Comparison of ENCODE assay signal across 17 cellular contexts in genomic region chr15:92631721-92632120, GRCh38. TPM values are rescaled to one million over a fixed set of nuclear protein-coding genes. Genes with fewer than 3 reads are reported as not detected.
A peak's percentile ranks its signal among the peaks of the same experiment; 100 is the strongest.
DNase-seq lines count a peak whose midpoint lies in the region; ATAC-seq, FAIRE-seq and TF ChIP-seq lines count a peak whose summit lies in the region.
"Had no signal": no experiment of that assay in that cellular context is flagged by ENCODE, and none has a peak within 500 bp of the region (broad histone marks: within the 10 kb centered on the region; RNA-seq: fewer than 3 reads in every experiment).

No MANE protein-coding gene starts in this region.

- FAIRE-seq in A549 (lab: Jason Lieb, UNC): no peak
- FAIRE-seq: GM12891, keratinocyte, urothelium cell line had no signal

- H3K27ac ChIP-seq in A549 (no peak overlapping the region), OCI-LY1 (ENCODE audit: low read depth, low read length, poor library complexity, severe bottlenecking) (no peak overlapping the region), mesenchymal stem cell (ENCODE audit: low read length, poor library complexity, severe bottlenecking) (no peak overlapping the region)
- H3K27ac ChIP-seq: ovary had no signal

- H2BK120ac ChIP-seq in mesenchymal stem cell (ENCODE audit: low read depth, low read length): no peak overlapping the region

- no peak overlapping the region for H3K14ac ChIP-seq in mesenchymal stem cell (ENCODE audit: low read length in 2 of 2)

- H3K4me1 ChIP-seq in A549 (no peaks in the 10 kb centered on the region), OCI-LY1 (ENCODE audit: insufficient read depth, low read length, severe bottlenecking) (no peaks in the 10 kb centered on the region), mesenchymal stem cell (ENCODE audit: control insufficient read depth, insufficient read depth, low read depth, low read length) (no peaks in the 10 kb centered on the region)

- H4K20me1 ChIP-seq in OCI-LY1 (ENCODE audit: insufficient read depth, low read length): no peaks in the 10 kb centered on the region

- no peak for TF ChIP-seq RAD21 in A549 (conservative IDR thresholded peaks at IDR 0.05 in 1 of 2, IDR thresholded peaks at IDR 0.05 in 1 of 2)

- no peak overlapping the region for H2BK12ac ChIP-seq in mesenchymal stem cell (ENCODE audit: low read length in 2 of 2)

- H3K9me2 ChIP-seq in OCI-LY1 (ENCODE audit: low read depth, low read length): no peaks in the 10 kb centered on the region

- no peak overlapping the region for H3K9ac ChIP-seq in OCI-LY1 (ENCODE audit: low read length)
- no peak overlapping the region for H3K9ac ChIP-seq in mesenchymal stem cell (ENCODE audit: low read length)

- H2BK15ac ChIP-seq in mesenchymal stem cell (ENCODE audit: low read depth, poor library complexity, severe bottlenecking): no peak overlapping the region

- TF ChIP-seq EP300 in A549 (IDR thresholded peaks at IDR 0.05): no peak

- no peaks in the 10 kb centered on the region for H3K79me1 ChIP-seq in mesenchymal stem cell (replicated peaks; ENCODE audit: low read length, poor library complexity, severe bottlenecking)

- no peaks in the 10 kb centered on the region for H3K9me3 ChIP-seq in A549
- H3K9me3 ChIP-seq in OCI-LY1 (ENCODE audit: low read length): no peaks in the 10 kb centered on the region
- H3K9me3 ChIP-seq in mesenchymal stem cell (ENCODE audit: control insufficient read depth, low read length): no peaks in the 10 kb centered on the region
- H3K9me3 ChIP-seq: ovary had no signal

- no peaks in the 10 kb centered on the region for H3K79me2 ChIP-seq in OCI-LY1 (ENCODE audit: insufficient read depth, low read length)

- DNase-seq in A549 (ENCODE audit: low read depth in 1 of 2, low spot score in 1 of 2) (no peak), GM06990 (ENCODE audit: extremely low read depth, insufficient read length) (no peak), fibroblast of villous mesenchyme (ENCODE audit: low read depth) (no peak), mesenchymal stem cell (no peak)
- no peak for DNase-seq in effector CD8-positive, alpha-beta T cell (lab: John Stamatoyannopoulos, UW)
- DNase-seq: activated naive CD4-positive, alpha-beta T cell treated with anti-CD3 and anti-CD28 coated beads for 36 hours; cerebellar nuclear complex; COR-L47; naive thymus-derived CD4-positive, alpha-beta T cell; NCI-H1694 treated with DMSO at 0.1 percent for 48 hours; ovary had no signal

- H3K4ac ChIP-seq in mesenchymal stem cell (ENCODE audit: low read depth in 1 of 2, low read length in 2 of 2): no peak overlapping the region

- H3K4me3 ChIP-seq in A549 (no peak overlapping the region), GM06990 (replicated peaks; ENCODE audit: low read depth, low read length) (no peak overlapping the region), OCI-LY1 (ENCODE audit: low read depth, low read length, poor library complexity, severe bottlenecking) (no peak overlapping the region), fibroblast of villous mesenchyme (ENCODE audit: low read depth, low read length) (no peak overlapping the region), mesenchymal stem cell (ENCODE audit: insufficient read depth in 1 of 2, low read depth in 1 of 2, low read length in 2 of 2) (no peak overlapping the region)
- H3K4me3 ChIP-seq: ovary had no signal

- H3K23ac ChIP-seq in mesenchymal stem cell (ENCODE audit: low read length in 2 of 2): no peak overlapping the region

- no peak overlapping the region for H2AK5ac ChIP-seq in mesenchymal stem cell (ENCODE audit: low read length, severe bottlenecking)

- H2BK5ac ChIP-seq in mesenchymal stem cell (ENCODE audit: low read depth, low read length, poor library complexity, severe bottlenecking): no peak overlapping the region

- no peaks in the 10 kb centered on the region for H3F3A ChIP-seq in OCI-LY1 (ENCODE audit: insufficient read depth, low read length)

- POLR2A ChIA-PET in A549 (lab: Yijun Ruan, JAX): no interaction called here

- WGBS in A549 (ENCODE audit: missing lambda C conversion rate): 41% methylated on average over 11 of the region's 11 CpGs
- WGBS in mesenchymal stem cell: 94% methylated on average over 11 of the region's 11 CpGs

- TF ChIP-seq POLR2A in A549 (IDR thresholded peaks at IDR 0.05; ENCODE audit: low read length): no peak

- H3K36me3 ChIP-seq in GM06990 (ENCODE audit: control insufficient read depth, insufficient read depth, low read length): peaks cover 16% of the 10 kb centered on the region
- H3K36me3 ChIP-seq in OCI-LY1 (ENCODE audit: insufficient read depth, low read length): no peaks in the 10 kb centered on the region
- no peaks in the 10 kb centered on the region for H3K36me3 ChIP-seq in mesenchymal stem cell (ENCODE audit: control insufficient read depth in 1 of 2, insufficient read depth in 2 of 2, low read depth in 1 of 2, low read length in 2 of 2)
- H3K36me3 ChIP-seq: ovary had no signal

- ATAC-seq in A549 (peak; percentile 52 to 66; a peak in 4 of 6 replicates), HG02938 (IDR thresholded peaks at IDR 0.05; ENCODE audit: unreplicated experiment) (no peak)
- ATAC-seq: naive thymus-derived CD4-positive, alpha-beta T cell; sciatic nerve had no signal

- H4K91ac ChIP-seq in mesenchymal stem cell (ENCODE audit: low read length): no peak overlapping the region

- H3K18ac ChIP-seq in mesenchymal stem cell (ENCODE audit: low read depth in 1 of 2, low read length in 2 of 2): no peak overlapping the region

- no peak overlapping the region for H2AFZ ChIP-seq in OCI-LY1 (ENCODE audit: low read length)
- no peak overlapping the region for H2AFZ ChIP-seq in mesenchymal stem cell (ENCODE audit: low read depth, low read length)

- H3K27me3 ChIP-seq in GM06990 (replicated peaks; ENCODE audit: control insufficient read depth, insufficient read depth, low read length) (no peaks in the 10 kb centered on the region), OCI-LY1 (ENCODE audit: insufficient read depth, low read length) (no peaks in the 10 kb centered on the region), mesenchymal stem cell (ENCODE audit: control insufficient read depth in 1 of 2, insufficient read depth in 1 of 2, low read length in 2 of 2) (peaks cover 0 to 5% of the 10 kb centered on the region in 2 experiments)
- H3K27me3 ChIP-seq: ovary had no signal

- no peak overlapping the region for H4K8ac ChIP-seq in mesenchymal stem cell (ENCODE audit: low read length)

- CTCF ChIA-PET in A549 (lab: Yijun Ruan, JAX): no interaction called here

- no peak for TF ChIP-seq CTCF in A549 (IDR thresholded peaks at IDR 0.05)
- peak; percentile 11 for TF ChIP-seq CTCF in GM06990 (IDR thresholded peaks at IDR 0.05; ENCODE audit: insufficient read depth, low read length, poor library complexity, severe bottlenecking)
- TF ChIP-seq CTCF in OCI-LY1 (IDR thresholded peaks at IDR 0.05; ENCODE audit: low read length): peak; percentile 18; the same call in 1 of the 2 replicates
- peak; percentile 16 for TF ChIP-seq CTCF in fibroblast of villous mesenchyme (IDR thresholded peaks at IDR 0.05; ENCODE audit: insufficient read depth, low read depth, low read length)

- H3K4me2 ChIP-seq in A549 (no peak overlapping the region), OCI-LY1 (ENCODE audit: low read length) (no peak overlapping the region), mesenchymal stem cell (ENCODE audit: low read length, poor library complexity, severe bottlenecking) (no peak overlapping the region)

TF ChIP-seq in A549, 52 proteins besides CTCF, POLR2A, EP300 and RAD21 (continues in another document):
- TF ChIP-seq CEBPB (IDR thresholded peaks at IDR 0.05) (no peak), SREBF2 (IDR thresholded peaks at IDR 0.05) (no peak), GATA3 (IDR thresholded peaks at IDR 0.05; ENCODE audit: borderline replicate concordance) (no peak), HEYL (CRISPR knock-in tag; IDR thresholded peaks at IDR 0.05) (no peak), ZC3H11A (IDR thresholded peaks at IDR 0.05) (no peak), HOXA7 (CRISPR knock-in tag; IDR thresholded peaks at IDR 0.05) (no peak), KDM5A (IDR thresholded peaks at IDR 0.05) (no peak), POLR2AphosphoS2 (conservative IDR thresholded peaks at IDR 0.05; ENCODE audit: low read length) (no peak), EHF (CRISPR knock-in tag; IDR thresholded peaks at IDR 0.05) (no peak), TFCP2L1 (CRISPR knock-in tag; IDR thresholded peaks at IDR 0.05) (no peak), ZSCAN20 (CRISPR knock-in tag; IDR thresholded peaks at IDR 0.05) (no peak), HOXB5 (CRISPR knock-in tag; IDR thresholded peaks at IDR 0.05) (no peak), ESRRA (IDR thresholded peaks at IDR 0.05; ENCODE audit: borderline replicate concordance, low read length) (no peak), ELK1 (IDR thresholded peaks at IDR 0.05; ENCODE audit: low read depth, low read length) (no peak), ATOH8 (CRISPR knock-in tag; IDR thresholded peaks at IDR 0.05; ENCODE audit: low read depth) (no peak)

RNA-seq across cellular contexts. Expression of gene FAM174B, which starts 23.9 kb away (rescaled TPM):
- polyA plus RNA-seq in A549 (2011; rRNA removed) (13.9 and 22.5 TPM in 2 replicates), A549 (2017; fragmentation: RNase III; extraction: RNeasy Plus Mini Kit Qiagen cat#74134 plus additional on column Dnase treatment) (4.6 to 5.9 TPM (median 5.2 TPM) in 3 replicates)
- 3.7 and 5.7 TPM in 2 replicates for polyA plus RNA-seq in A549 (2012; cell fraction: cytosol; rRNA removed)
- polyA plus RNA-seq in A549 (2012; cell fraction: nucleus; rRNA removed): 3.1 and 3.9 TPM in 2 replicates
- 19.2 and 20.6 TPM in 2 replicates for polyA minus RNA-seq in A549 (2011; rRNA and poly(A)+ RNA removed)
- total RNA-seq in fibroblast of villous mesenchyme: 0.97 and 3.9 TPM in 2 replicates
- 3.3 TPM for polyA plus RNA-seq in mesenchymal stem cell (2013, experiment 1 of 2)
- polyA plus RNA-seq in mesenchymal stem cell (2013, experiment 2 of 2): 3.7 TPM
